15 cellular contexts compared by ENCODE assay signal in the genomic region with DNA sequence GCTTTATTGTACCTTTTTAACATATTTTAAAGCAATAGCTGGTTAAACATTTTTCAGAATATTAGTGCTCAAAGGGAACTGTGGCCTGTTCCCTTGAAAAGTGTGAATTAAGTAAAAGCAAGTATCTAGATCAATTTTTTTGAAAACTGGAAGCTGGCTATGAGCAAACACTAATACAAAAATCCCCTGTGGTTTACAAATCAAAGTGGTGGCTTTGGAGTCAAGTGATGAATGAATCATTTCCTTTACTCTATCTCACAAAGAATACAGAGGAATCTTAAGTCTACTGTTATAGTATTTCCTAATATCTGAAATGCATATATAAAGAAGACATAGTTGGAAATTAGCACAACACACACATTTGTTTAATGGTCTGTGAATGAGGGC.
A peak's percentile ranks its signal among the peaks of the same experiment; 100 is the strongest.
DNase-seq lines count a peak whose midpoint lies in the region; ATAC-seq, FAIRE-seq and TF ChIP-seq lines count a peak whose summit lies in the region.
"Had no signal": no experiment of that assay in that cellular context is flagged by ENCODE, and none has a peak within 500 bp of the region (broad histone marks: within the 10 kb centered on the region; RNA-seq: fewer than 3 reads in every experiment).

No MANE protein-coding gene starts in this region.

- FAIRE-seq in keratinocyte (lab: Jason Lieb, UNC), result peak; percentile 49
- FAIRE-seq: K562 had no signal

- peaks cover 16% of the 10 kb centered on the region for H3K4me1 ChIP-seq in keratinocyte (ENCODE audit: control insufficient read depth, extremely low read depth, insufficient read depth, low read length)
- H3K4me1 ChIP-seq: thyroid gland had no signal

- ATAC-seq in GM19025 (IDR thresholded peaks at IDR 0.05; ENCODE audit: low read depth, unreplicated experiment), result peak; percentile 61
- ATAC-seq in HG02759 (IDR thresholded peaks at IDR 0.05; ENCODE audit: unreplicated experiment), result peak; percentile 86
- ATAC-seq in sciatic nerve, result no peak
- ATAC-seq: K562, T-cell had no signal

- peak overlapping the region; percentile 52 for H3K9ac ChIP-seq in keratinocyte (ENCODE audit: control insufficient read depth, extremely low read depth, insufficient read depth, low read length)

- H4K20me1 ChIP-seq in keratinocyte (ENCODE audit: control insufficient read depth, extremely low read depth, insufficient read depth, low read length), result no peaks in the 10 kb centered on the region

- dilution Hi-C loops in keratinocyte (cut with MboI; ENCODE audit: extremely low pct_ligation_motif_present, low sequenced_read_pairs), result no loop called here

- peak overlapping the region in 1 of 3 experiments; percentile 3 for H3K4me3 ChIP-seq in keratinocyte (ENCODE audit: control insufficient read depth in 2 of 3, extremely low read depth in 1 of 3, insufficient read depth in 2 of 3, low read depth in 1 of 3, low read length in 3 of 3)
- H3K4me3 ChIP-seq: K562, thyroid gland had no signal

- H3K27me3 ChIP-seq in keratinocyte (ENCODE audit: control insufficient read depth, extremely low read depth, insufficient read depth, low read length), result no peaks in the 10 kb centered on the region
- H3K27me3 ChIP-seq: thyroid gland had no signal

- no peaks in the 10 kb centered on the region for H3K79me2 ChIP-seq in keratinocyte (ENCODE audit: control insufficient read depth, insufficient read depth, low read length)

- peak overlapping the region; percentile 43 for H3K4me2 ChIP-seq in keratinocyte (ENCODE audit: control insufficient read depth, extremely low read depth, insufficient read depth, low read depth, low read length)

- peaks cover 5% of the 10 kb centered on the region for H3K9me3 ChIP-seq in keratinocyte (ENCODE audit: control insufficient read depth, low read depth, low read length)
- H3K9me3 ChIP-seq: thyroid gland had no signal

- DNase-seq in LHCN-M2 (ENCODE audit: low read depth), result peak; percentile 80
- DNase-seq in keratinocyte (ENCODE audit: low read depth, low spot score), result no peak
- DNase-seq in sciatic nerve (ENCODE audit: low spot score), result no peak
- no peak for DNase-seq in AML-193 (lab: John Stamatoyannopoulos, UW)
- no peak for DNase-seq in caudate nucleus (lab: John Stamatoyannopoulos, UW)
- no peak for DNase-seq in GF-D8 (lab: John Stamatoyannopoulos, UW)
- DNase-seq: DND-41; effector CD4-positive, alpha-beta T cell; naive B cell; NCI-H524; T-cell; thyroid gland had no signal

- H3K36me3 ChIP-seq in keratinocyte (ENCODE audit: control insufficient read depth in 2 of 2, extremely low read depth in 1 of 2, insufficient read depth in 2 of 2, low read length in 2 of 2), result no peaks in the 10 kb centered on the region
- H3K36me3 ChIP-seq: thyroid gland had no signal

- no peak for TF ChIP-seq CTCF in keratinocyte (optimal IDR thresholded peaks at IDR 0.05 in 1 of 3, IDR thresholded peaks at IDR 0.05 in 1 of 3, conservative IDR thresholded peaks at IDR 0.05 in 1 of 3; ENCODE audit: extremely low read depth in 1 of 3, insufficient read depth in 2 of 3, low read length in 3 of 3)

- H2AFZ ChIP-seq in keratinocyte (ENCODE audit: control insufficient read depth, low read length), result peak overlapping the region; percentile 40

- intact Hi-C loops in sciatic nerve (cut with DNase I), result no loop called here

- H3K27ac ChIP-seq in keratinocyte (ENCODE audit: control insufficient read depth, insufficient read depth, low read length) (peak overlapping the region; percentile 84), caudate nucleus (ENCODE audit: low read depth, low read length) (no peak overlapping the region)
- H3K27ac ChIP-seq: thyroid gland had no signal

- no peaks in the 10 kb centered on the region for H3K9me1 ChIP-seq in keratinocyte (ENCODE audit: control insufficient read depth, extremely low read depth, insufficient read depth, low read length)
